Comparison of ENCODE assay signal across 8 cellular contexts in the genomic region with DNA sequence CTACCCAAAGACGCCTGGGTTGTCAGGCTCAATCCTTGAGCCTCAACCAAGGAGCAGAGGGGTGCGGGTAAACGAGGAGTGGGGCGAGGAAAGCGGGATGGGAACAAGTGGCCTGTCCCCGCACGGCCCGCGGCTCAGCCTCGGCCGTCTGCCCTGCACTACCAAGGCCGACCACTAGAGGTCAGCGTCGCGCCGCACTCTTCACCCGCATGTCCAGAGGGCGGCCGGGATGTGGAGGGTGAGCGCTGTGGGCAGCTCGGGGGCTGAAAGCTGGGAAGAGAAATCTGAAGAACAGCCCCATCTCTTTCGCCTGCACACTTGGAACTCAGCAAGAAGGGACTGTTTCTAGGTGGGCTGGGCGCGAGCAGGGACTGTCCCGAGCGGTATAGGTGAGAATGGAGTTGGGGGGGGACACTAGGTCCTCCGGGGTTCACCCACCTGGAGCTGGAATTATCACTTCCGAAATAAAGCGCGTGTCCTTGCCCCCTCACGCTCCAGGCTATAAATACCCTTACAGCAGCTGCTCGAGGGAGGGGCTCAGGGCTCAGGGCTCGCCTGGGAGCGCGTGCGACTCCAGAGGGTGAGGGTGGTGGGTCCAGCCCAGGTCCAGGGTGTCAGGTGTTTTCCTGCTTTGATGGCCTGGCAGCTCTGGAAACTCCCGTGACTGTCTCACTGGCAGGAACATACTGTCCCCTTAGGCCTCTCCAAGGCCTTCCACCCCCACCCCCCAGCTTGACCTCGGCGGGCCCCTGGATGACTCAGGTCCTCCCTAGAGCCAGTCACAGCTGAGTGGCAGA. TPM values are rescaled to one million over a fixed set of nuclear protein-coding genes. Genes with fewer than 3 reads are reported as not detected.
DNase-seq lines count a peak whose midpoint lies in the region; ATAC-seq, FAIRE-seq and TF ChIP-seq lines count a peak whose summit lies in the region.

No MANE protein-coding gene starts in this region.

- H3K9me3 ChIP-seq in GM23248 (ENCODE audit: low read depth): no peaks in the 10 kb centered on the region
- H3K9me3 ChIP-seq in Karpas-422 (ENCODE audit: low read length): no peaks in the 10 kb centered on the region
- H3K9me3 ChIP-seq in T-helper 17 cell (ENCODE audit: control insufficient read depth, low read length, poor library complexity, severe bottlenecking): no peaks in the 10 kb centered on the region
- no peaks in the 10 kb centered on the region for H3K9me3 ChIP-seq in right atrium auricular region
- H3K9me3 ChIP-seq in psoas muscle: no peaks in the 10 kb centered on the region

- H3K27me3 Mint-ChIP-seq in T-helper 17 cell: peaks cover 22% of the 10 kb centered on the region

- 12 to 15% methylated on average over 39 of the region's 39 CpGs for WGBS in GM23248 (ENCODE audit: low coverage in 1 of 2, low lambda C conversion rate in 2 of 2, missing lambda C conversion rate in 2 of 2), 2 experiments
- 2 to 3% (median 3%) methylated on average over 34 to 39 of the region's 39 CpGs for WGBS in psoas muscle, 3 donors

- H3F3A ChIP-seq in GM23248 (ENCODE audit: insufficient read depth): 0 out of 2 replicates have a peak, but pooled peaks cover 13% of the 10 kb centered on the region

- peak overlapping the region; percentile 88 for H3K4me3 ChIP-seq in GM23248
- H3K4me3 ChIP-seq in Karpas-422 (ENCODE audit: low read length): peak overlapping the region; percentile 70
- H3K4me3 ChIP-seq in right atrium auricular region: peak overlapping the region; percentile 72 to 85
- H3K4me3 ChIP-seq in psoas muscle: peak overlapping the region; percentile 80

- H3K27ac Mint-ChIP-seq in T-helper 17 cell: peak overlapping the region; percentile 92

- no peaks in the 10 kb centered on the region for H3K79me2 ChIP-seq in GM23248 (ENCODE audit: insufficient read depth)
- no peaks in the 10 kb centered on the region for H3K79me2 ChIP-seq in Karpas-422 (ENCODE audit: low read length)

- H2AFZ ChIP-seq in GM23248 (peak overlapping the region; percentile 95), Karpas-422 (ENCODE audit: low read length) (peak overlapping the region; percentile 90)

- no peaks in the 10 kb centered on the region for H3K9me2 ChIP-seq in GM23248 (ENCODE audit: insufficient read depth)
- no peaks in the 10 kb centered on the region for H3K9me2 ChIP-seq in Karpas-422 (replicated peaks; ENCODE audit: insufficient read depth, low read length)

- TF ChIP-seq CTCF in right atrium auricular region (IDR thresholded peaks at IDR 0.05): peak; percentile 100
- TF ChIP-seq CTCF in psoas muscle (IDR thresholded peaks at IDR 0.05): peak; percentile 100

- H3K9ac ChIP-seq in GM23248: peak overlapping the region; percentile 64
- H3K9ac ChIP-seq in Karpas-422 (ENCODE audit: low read length): peak overlapping the region; percentile 67

- H3K4me3 Mint-ChIP-seq in T-helper 17 cell: peak overlapping the region; percentile 94

- H3K36me3 ChIP-seq in GM23248 (ENCODE audit: low read depth): no peaks in the 10 kb centered on the region
- no peaks in the 10 kb centered on the region for H3K36me3 ChIP-seq in Karpas-422 (ENCODE audit: insufficient read depth, low read length)
- no peaks in the 10 kb centered on the region for H3K36me3 ChIP-seq in right atrium auricular region
- H3K36me3 ChIP-seq in psoas muscle (ENCODE audit: insufficient read depth in 1 of 2, low read depth in 1 of 2): no peaks in the 10 kb centered on the region

- DNase-seq in GM23248 (peak; percentile 87), Karpas-422 (peak; percentile 85), T-helper 17 cell (peak; percentile 66 to 78 (median 73)), right atrium auricular region (ENCODE audit: low spot score) (peak; percentile 87), psoas muscle (peak; percentile 87 to 96), ureter (ENCODE audit: low spot score) (peak; percentile 87)

- H3K27ac ChIP-seq in GM23248: no peak overlapping the region
- no peak overlapping the region for H3K27ac ChIP-seq in Karpas-422 (ENCODE audit: low read length)
- H3K27ac ChIP-seq in angular gyrus (ENCODE audit: low read depth, low read length): peak overlapping the region; percentile 24
- H3K27ac ChIP-seq in right atrium auricular region: peak overlapping the region; percentile 96
- peak overlapping the region; percentile 94 for H3K27ac ChIP-seq in psoas muscle

- FAIRE-seq in G401.6 (lab: Jason Lieb, UNC): peak; percentile 86

- H3K4me1 ChIP-seq in GM23248 (ENCODE audit: insufficient read depth) (peaks cover 15% of the 10 kb centered on the region), Karpas-422 (ENCODE audit: low read length) (peaks cover 13% of the 10 kb centered on the region), right atrium auricular region (peaks cover 0 to 17% of the 10 kb centered on the region in 2 donors), psoas muscle (peaks cover 35% of the 10 kb centered on the region)

- H3K4me2 ChIP-seq in GM23248 (ENCODE audit: unreplicated experiment): peak overlapping the region; percentile 84
- H3K4me2 ChIP-seq in Karpas-422 (ENCODE audit: low read depth, low read length, poor library complexity, severe bottlenecking): peak overlapping the region; percentile 81

- intact Hi-C loops in psoas muscle (cut with DNase I): loop anchor here (2.0 to 5.0 kb wide), 5 partner anchors 31 to 126 kb away; partner anchors contain the start of gene TRIM63 (in 1 of the 2)

- H3K27me3 ChIP-seq in GM23248 (replicated peaks; ENCODE audit: insufficient read depth) (no peaks in the 10 kb centered on the region), Karpas-422 (ENCODE audit: low read length) (no peaks in the 10 kb centered on the region), right atrium auricular region (no peaks in the 10 kb centered on the region), psoas muscle (ENCODE audit: insufficient read depth in 3 of 3, low read length in 2 of 3) (no peaks in the 10 kb centered on the region)

- H4K20me1 ChIP-seq in GM23248 (ENCODE audit: insufficient read depth) (no peaks in the 10 kb centered on the region), Karpas-422 (ENCODE audit: insufficient read depth, low read depth, low read length) (no peaks in the 10 kb centered on the region)

- in situ Hi-C loops in GM23248 (cut with MboI): no loop called here

- H3K36me3 Mint-ChIP-seq in T-helper 17 cell (ENCODE audit: low read depth): no peaks in the 10 kb centered on the region

- ATAC-seq in T-helper 17 cell (peak; percentile 75), psoas muscle (peak; percentile 80 to 88 (median 82))

- H3K4me1 Mint-ChIP-seq in T-helper 17 cell: peaks cover 12% of the 10 kb centered on the region

RNA-seq across cellular contexts. Expression of gene SLC30A2, which starts 9.8 kb away (rescaled TPM):
- not detected in 2 replicates for total RNA-seq in GM23248 (2014; rRNA removed; shearing (Covaris generic))
- polyA plus RNA-seq in GM23248 (2016; fragmentation: Nextera tagmentation; extraction: Ambion mirVana) (0.14 TPM in 1 of 2 replicates, not detected in the other), psoas muscle (1 to 10 TPM in 1 of 3 donors, under 1 TPM in 2; 0.21 to 1.2 (median 0.70) TPM)
- total RNA-seq in Karpas-422 (2014; rRNA removed; shearing (Covaris generic); ENCODE audit: low replicate concordance): not detected in 2 replicates
- total RNA-seq in T-helper 17 cell (not detected), right atrium auricular region (under 1 TPM; 0.22 to 0.63 TPM), psoas muscle (1 to 10 TPM in 3 of 4 donors, under 1 TPM in 1; 0.32 to 7.8 (median 4.2) TPM), ureter (20.6 TPM)

RNA-seq across cellular contexts. Expression of gene EXTL1, which starts 14.6 kb away (rescaled TPM):
- 3.4 and 5.5 TPM in 2 replicates for total RNA-seq in GM23248 (2014; rRNA removed; shearing (Covaris generic))
- polyA plus RNA-seq in GM23248 (2016; fragmentation: Nextera tagmentation; extraction: Ambion mirVana): 5.9 and 6.4 TPM in 2 replicates
- not detected in 2 replicates for total RNA-seq in Karpas-422 (2014; rRNA removed; shearing (Covaris generic); ENCODE audit: low replicate concordance)
- not detected for total RNA-seq in T-helper 17 cell
- 1 to 10 TPM in 1 of 2 donors, under 1 TPM in 1; 0.79 to 1.4 TPM for total RNA-seq in right atrium auricular region
- total RNA-seq in psoas muscle: 1 to 10 TPM in 3 of 4 donors, under 1 TPM in 1; 0.39 to 4.6 (median 2.1) TPM
- 1 to 10 TPM in 1 of 3 donors, under 1 TPM in 2; 0.61 to 1.1 (median 0.90) TPM for polyA plus RNA-seq in psoas muscle
- total RNA-seq in ureter: 0.23 TPM

RNA-seq across cellular contexts. Expression of gene TRIM63, which starts 31.3 kb away (rescaled TPM):
- total RNA-seq in GM23248 (2014; rRNA removed; shearing (Covaris generic)): not detected in 2 replicates
- not detected in 2 replicates for polyA plus RNA-seq in GM23248 (2016; fragmentation: Nextera tagmentation; extraction: Ambion mirVana)
- total RNA-seq in Karpas-422 (2014; rRNA removed; shearing (Covaris generic); ENCODE audit: low replicate concordance): not detected in 2 replicates
- total RNA-seq in T-helper 17 cell: not detected
- total RNA-seq in right atrium auricular region: 100 to 1,000 TPM; 118 to 151 TPM
- 1,000 to 10,000 TPM in 1 of 4 donors, 100 to 1,000 TPM in 2, 10 to 100 TPM in 1; 74.2 to 2,937 (median 350) TPM for total RNA-seq in psoas muscle
- 1,000 to 10,000 TPM in 2 of 3 donors, 100 to 1,000 TPM in 1; 369 to 2,799 (median 1,951) TPM for polyA plus RNA-seq in psoas muscle
- 0.49 TPM for total RNA-seq in ureter

RNA-seq across cellular contexts. Expression of gene PAFAH2, which starts 38.3 kb away (rescaled TPM):
- 10.7 and 11.9 TPM in 2 replicates for total RNA-seq in GM23248 (2014; rRNA removed; shearing (Covaris generic))
- polyA plus RNA-seq in GM23248 (2016; fragmentation: Nextera tagmentation; extraction: Ambion mirVana) (9.5 and 10.0 TPM in 2 replicates), psoas muscle (10 to 100 TPM in 1 of 3 donors, 1 to 10 TPM in 2; 5.1 to 30.1 (median 8.8) TPM)
- total RNA-seq in Karpas-422 (2014; rRNA removed; shearing (Covaris generic); ENCODE audit: low replicate concordance): 1.6 and 3.6 TPM in 2 replicates
- total RNA-seq in T-helper 17 cell (1 to 10 TPM; 4.9 to 6.9 TPM), right atrium auricular region (1 to 10 TPM; 4.3 to 5.5 TPM), psoas muscle (10 to 100 TPM in 3 of 4 donors, 1 to 10 TPM in 1; 5.5 to 15.8 (median 13.3) TPM), ureter (12.3 TPM)

Comparison
In these comparisons a context has a peak if more than half of its experiments do, and no peak if none do; other contexts are left out.
1. H3K27ac ChIP-seq: peak in angular gyrus (single experiment), right atrium auricular region (2 of 2) and psoas muscle (single experiment); none in GM23248 (single experiment) and Karpas-422 (single experiment).
2. RNA of gene TRIM63, which starts 31.3 kb away (total RNA-seq): 74.2 to 2,937 TPM in psoas muscle and 118 to 151 TPM in right atrium auricular region; 0.49 TPM in ureter (single experiment), not detected in GM23248, not detected in Karpas-422 and not detected in T-helper 17 cell; every median in the first group is over 10 times any median in the second.
3. Peak in every context shown above with its lines, with median percentiles within 50 percentile points of each other: DNase-seq and H3K4me3 ChIP-seq.